16 cellular contexts compared by ENCODE assay signal in the genomic region with DNA sequence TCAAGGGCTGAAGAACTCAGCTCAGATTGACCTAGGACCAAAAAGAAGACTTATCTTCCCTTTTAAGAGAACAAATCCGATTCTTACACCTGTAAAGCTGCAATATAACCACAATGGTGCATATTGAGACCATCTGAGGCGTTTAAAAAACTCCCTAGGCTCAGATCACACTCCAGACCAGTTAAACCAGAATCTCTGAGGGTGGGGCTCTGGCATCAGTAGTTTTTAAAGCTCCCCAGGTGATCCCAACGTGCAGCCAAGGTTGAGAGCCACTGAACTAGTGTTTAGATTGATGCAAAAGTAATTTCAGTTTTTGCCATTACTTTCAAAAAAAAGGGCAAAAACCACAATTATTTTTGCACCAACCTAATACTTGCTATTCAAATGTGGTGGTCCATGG.
"Had no signal": no experiment of that assay in that cellular context is flagged by ENCODE, and none has a peak within 500 bp of the region (broad histone marks: within the 10 kb centered on the region; RNA-seq: fewer than 3 reads in every experiment).

No MANE protein-coding gene starts in this region.

- H3K27ac ChIP-seq: KMS-11 had no signal

- DNase-seq: activated CD4-positive, alpha-beta T cell treated with anti-CD3 and anti-CD28 coated beads for 4 hours; activated CD8-positive, alpha-beta memory T cell treated with anti-CD3 and anti-CD28 coated beads, Interleukin-2, amount 50 U/mL, for 4 hours; activated CD8-positive, alpha-beta T cell treated with anti-CD3 and anti-CD28 coated beads for 36 hours; activated gamma-delta T cell treated with Interleukin-2 at 50 U/mL for 16 hours; activated naive CD4-positive, alpha-beta T cell treated with anti-CD3 and anti-CD28 coated beads, Interleukin-2, amount 10 ng/mL, durations not matched to agents 7 days and 5 days; activated naive CD8-positive, alpha-beta T cell treated with anti-CD3 and anti-CD28 coated beads for 36 hours; activated T-cell treated with anti-CD3 and anti-CD28 coated beads, Interleukin-2, amount 50 U/mL, for 72 hours; NCI-H1092; NCI-H1417; NCI-H1930; NCI-H2171 treated with DMSO at 0.1 percent for 48 hours; NCI-H226; NCI-H510A treated with DMSO at 0.1 percent for 48 hours; NCI-H69; SHP77 treated with DMSO at 0.1 percent for 48 hours had no signal
